In the genomic region with DNA sequence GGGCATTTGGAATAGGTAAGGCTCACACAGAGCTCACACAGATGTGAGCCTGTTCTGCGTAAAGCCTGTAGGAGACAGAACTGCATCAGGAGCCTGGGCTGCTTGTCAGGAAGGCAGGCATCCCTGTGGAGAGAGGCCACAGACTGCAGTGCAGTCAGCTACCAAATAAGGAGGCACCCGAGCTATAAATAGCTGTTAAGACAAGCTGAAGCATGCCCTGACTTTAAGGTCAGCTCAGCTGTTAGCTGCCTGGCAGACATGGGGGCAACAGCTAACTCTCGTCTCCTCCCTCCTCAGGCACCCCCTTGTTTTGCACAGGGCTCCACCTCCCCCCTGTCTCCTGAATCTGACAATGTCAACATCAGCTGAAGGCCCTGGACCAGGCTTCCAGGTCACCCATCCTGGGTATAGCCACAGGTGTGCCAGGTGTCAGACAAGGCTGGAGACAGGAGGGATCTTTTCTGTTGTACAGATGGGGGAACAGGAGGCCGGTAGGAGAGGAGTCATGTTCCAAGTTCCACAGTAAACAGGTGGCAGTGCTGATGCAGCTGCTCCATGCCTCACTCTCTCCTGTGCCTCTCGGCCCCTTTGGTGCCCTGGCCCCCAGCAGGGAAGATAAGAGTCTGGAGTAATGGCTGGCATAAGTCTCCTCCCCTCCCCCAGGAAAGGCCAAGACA, we compare ENCODE assay signal across 8 cellular contexts. TPM values are rescaled to one million over a fixed set of nuclear protein-coding genes. Genes with fewer than 3 reads are reported as not detected.
DNase-seq lines count a peak whose midpoint lies in the region; ATAC-seq, FAIRE-seq and TF ChIP-seq lines count a peak whose summit lies in the region.

No MANE protein-coding gene starts in this region.

- H3K4me3 ChIP-seq in bronchial epithelial cell (ENCODE audit: low read depth, low read length), result no peak overlapping the region

- H3K4me1 Mint-ChIP-seq in nephron (peaks cover 28% of the 10 kb centered on the region), endothelial cell (ENCODE audit: unreplicated experiment) (no peaks in the 10 kb centered on the region)

- H3K9me3 Mint-ChIP-seq in nephron (no peaks in the 10 kb centered on the region), endothelial cell (ENCODE audit: unreplicated experiment) (no peaks in the 10 kb centered on the region)

- H3K27ac Mint-ChIP-seq in nephron (peak overlapping the region; percentile 66 to 73 (median 73)), endothelial cell (ENCODE audit: unreplicated experiment) (no peak overlapping the region)

- no peak for FAIRE-seq in bronchial epithelial cell (lab: Jason Lieb, UNC)

- no peak for ATAC-seq in GM21737 (IDR thresholded peaks at IDR 0.05; ENCODE audit: unreplicated experiment)

- DNase-seq in DMS53 treated with DMSO at 0.1 percent for 48 hours (lab: John Stamatoyannopoulos, UW; ENCODE audit: unreplicated experiment), result peak; percentile 97
- DNase-seq in NCI-H2081 (lab: John Stamatoyannopoulos, UW), result peak; percentile 82 to 97
- DNase-seq in bronchial epithelial cell (ENCODE audit: low read depth), result peak; percentile 53
- DNase-seq in hippocampal formation (lab: John Stamatoyannopoulos, UW), result no peak
- DNase-seq in endothelial cell (ENCODE audit: low spot score), result no peak
- DNase-seq in middle frontal gyrus (ENCODE audit: extremely low spot score, low spot score), result no peak

- no peaks in the 10 kb centered on the region for H3K27me3 Mint-ChIP-seq in nephron (ENCODE audit: low read depth)
- H3K27me3 Mint-ChIP-seq in endothelial cell (ENCODE audit: unreplicated experiment), result peaks cover 5% of the 10 kb centered on the region

- H3K4me3 Mint-ChIP-seq in nephron, result peak overlapping the region in 1 of 3 experiments; percentile 24
- no peak overlapping the region for H3K4me3 Mint-ChIP-seq in endothelial cell (ENCODE audit: unreplicated experiment)

- TF ChIP-seq CTCF in bronchial epithelial cell (IDR thresholded peaks at IDR 0.05; ENCODE audit: insufficient read depth, low read length, severe bottlenecking) (no peak), nephron (IDR thresholded peaks at IDR 0.05; ENCODE audit: unreplicated experiment in 3 of 3) (peak in 2 of 3 experiments; percentile 9 to 16), endothelial cell (IDR thresholded peaks at IDR 0.05; ENCODE audit: unreplicated experiment) (no peak)

- H3K27me3 ChIP-seq in bronchial epithelial cell (ENCODE audit: control insufficient read depth, insufficient read depth, low read length), result no peaks in the 10 kb centered on the region

- H3K36me3 Mint-ChIP-seq in nephron (ENCODE audit: low read depth) (no peaks in the 10 kb centered on the region), endothelial cell (ENCODE audit: low read depth, unreplicated experiment) (no peaks in the 10 kb centered on the region)

- H3K36me3 ChIP-seq in bronchial epithelial cell (ENCODE audit: control insufficient read depth, insufficient read depth, low read length), result no peaks in the 10 kb centered on the region

RNA-seq across cellular contexts. Expression of a gene that starts 27.6 kb away (rescaled TPM):
- total RNA-seq in bronchial epithelial cell (93.6 and 99.5 TPM in 2 replicates), endothelial cell (ENCODE audit: unreplicated experiment) (79.9 TPM)

Comparison
In these comparisons a context has a peak if more than half of its experiments do, and no peak if none do; other contexts are left out.
1. DNase-seq: peak in DMS53 treated with DMSO at 0.1 percent for 48 hours (single experiment), NCI-H2081 (2 of 2) and bronchial epithelial cell (single experiment); none in hippocampal formation (0 of 2), endothelial cell (single experiment) and middle frontal gyrus (single experiment).
2. CTCF ChIP-seq: peak in nephron (2 of 3); none in bronchial epithelial cell (single experiment) and endothelial cell (single experiment).